In the genomic region with DNA sequence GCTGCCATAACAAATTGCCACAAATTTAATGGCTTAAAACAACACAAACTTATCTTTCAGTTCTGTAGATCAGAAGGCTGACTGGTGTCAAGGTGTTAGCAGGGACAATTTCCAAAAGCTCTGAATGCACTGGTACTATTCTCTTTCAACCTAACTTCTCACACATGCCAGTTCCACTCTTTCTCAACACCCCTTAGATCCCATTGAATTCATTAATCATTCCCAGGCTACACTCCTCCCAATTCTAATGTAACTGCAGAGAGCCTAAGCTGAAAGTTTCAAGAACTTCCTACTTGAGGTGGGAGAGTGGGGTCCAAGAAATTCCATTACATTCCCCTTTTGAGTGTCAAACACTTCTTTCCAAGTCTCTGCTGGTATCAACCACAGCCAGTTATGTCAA, we compare ENCODE assay signal across 3 cellular contexts.
"Had no signal": no experiment of that assay in that cellular context is flagged by ENCODE, and none has a peak within 500 bp of the region (broad histone marks: within the 10 kb centered on the region; RNA-seq: fewer than 3 reads in every experiment).

No MANE protein-coding gene starts in this region.

- DNase-seq: GDM1, GF-D8 had no signal

- H3K4me3 ChIP-seq: GM12878 had no signal

- ATAC-seq: GM12878 had no signal
